Comparison of ENCODE assay signal across 8 cellular contexts in genomic region chr2:64645014-64645418, GRCh38. TPM values are rescaled to one million over a fixed set of nuclear protein-coding genes. Genes with fewer than 3 reads are reported as not detected.
A peak's percentile ranks its signal among the peaks of the same experiment; 100 is the strongest.
DNase-seq lines count a peak whose midpoint lies in the region; ATAC-seq and TF ChIP-seq lines count a peak whose summit lies in the region.

No MANE protein-coding gene starts in this region.

- intact Hi-C loops in CD4-positive, alpha-beta T cell (cut with DNase I, micrococcal nuclease) = loop anchor here (5.0 kb wide), 3 partner anchors 37 to 123 kb away; partner anchors contain the start of gene AFTPH (in 2 of the 2)
- intact Hi-C loops in Right ventricle myocardium superior (cut with DNase I) = loop anchor here (2.0 to 5.0 kb wide), 2 partner anchors 38 to 220 kb away; no protein-coding TSS in a partner anchor

- H3K27me3 ChIP-seq in CD4-positive, alpha-beta T cell (ENCODE audit: control insufficient read depth, insufficient read depth, low read length) = no peaks in the 10 kb centered on the region
- H3K27me3 ChIP-seq in parathyroid adenoma (ENCODE audit: control insufficient read depth, insufficient read depth, low read length) = no peaks in the 10 kb centered on the region

- peaks cover 42% of the 10 kb centered on the region for H3K79me2 ChIP-seq in parathyroid adenoma

- H3K9ac ChIP-seq in parathyroid adenoma = no peak overlapping the region

- peak; percentile 47 for ATAC-seq in CD4-positive, alpha-beta T cell (ENCODE audit: poor library complexity)
- ATAC-seq in Right ventricle myocardium superior (ENCODE audit: poor library complexity) (peak; percentile 86), GM21367 (IDR thresholded peaks at IDR 0.05; ENCODE audit: unreplicated experiment) (no peak)

- H3K27ac Mint-ChIP-seq in CD4-positive, alpha-beta T cell = peak overlapping the region; percentile 73
- H3K27ac Mint-ChIP-seq in activated naive CD4-positive, alpha-beta T cell treated with anti-CD3 and anti-CD28 coated beads, Interleukin-2, amount 10 ng/mL, durations not matched to agents 7 days and 5 days = peak overlapping the region; percentile 92

- H3K36me3 Mint-ChIP-seq in CD4-positive, alpha-beta T cell (ENCODE audit: low read depth) = peaks cover 4% of the 10 kb centered on the region
- H3K36me3 Mint-ChIP-seq in activated naive CD4-positive, alpha-beta T cell treated with anti-CD3 and anti-CD28 coated beads, Interleukin-2, amount 10 ng/mL, durations not matched to agents 7 days and 5 days = peaks cover 7% of the 10 kb centered on the region

- DNase-seq in CD4-positive, alpha-beta T cell = peak in 1 of 10 experiments; percentile 20
- DNase-seq in NCI-H510A (lab: John Stamatoyannopoulos, UW) (peak; percentile 63), Right ventricle myocardium superior (peak; percentile 65)
- DNase-seq in activated naive CD4-positive, alpha-beta T cell treated with anti-CD3 and anti-CD28 coated beads, Interleukin-2, amount 10 ng/mL, durations not matched to agents 7 days and 5 days = peak; percentile 51
- DNase-seq in activated CD8-positive, alpha-beta memory T cell treated with anti-CD3 and anti-CD28 coated beads, Interleukin-2, amount 50 U/mL, for 4 hours = no peak

- POLR2A ChIA-PET in CD4-positive, alpha-beta T cell (lab: Charles Lee) = interaction anchor here (0.7 to 4.7 kb wide), 13 partner anchors 9 to 317 kb away, joined by 3 to 55 read pairs (median 4); partner anchors contain the start of gene SERTAD2
- POLR2A ChIA-PET in HEK293 (lab: Yijun Ruan, JAX) = interaction anchor here (1.4 to 4.3 kb wide), 3 partner anchors 8 to 121 kb away, joined by 6 to 32 read pairs (median 8); partner anchors contain the start of genes AFTPH and SERTAD2

- H3K36me3 ChIP-seq in HEK293 (ENCODE audit: control insufficient read depth in 2 of 2, insufficient read depth in 1 of 2, low read length in 2 of 2) (no peaks in the 10 kb centered on the region), parathyroid adenoma (ENCODE audit: control insufficient read depth, insufficient read depth, low read length) (no peaks in the 10 kb centered on the region)

- no peaks in the 10 kb centered on the region for H3K9me3 Mint-ChIP-seq in CD4-positive, alpha-beta T cell
- H3K9me3 Mint-ChIP-seq in activated naive CD4-positive, alpha-beta T cell treated with anti-CD3 and anti-CD28 coated beads, Interleukin-2, amount 10 ng/mL, durations not matched to agents 7 days and 5 days = no peaks in the 10 kb centered on the region

- H3K27ac ChIP-seq in CD4-positive, alpha-beta T cell (ENCODE audit: low read depth, low read length) = peak overlapping the region; percentile 24
- H3K27ac ChIP-seq in HEK293 (ENCODE audit: extremely low read depth, low read depth, low read length) (peak overlapping the region; percentile 86), parathyroid adenoma (peak overlapping the region; percentile 92)

- H3K4me3 Mint-ChIP-seq in CD4-positive, alpha-beta T cell = peak overlapping the region; percentile 90
- peak overlapping the region; percentile 77 for H3K4me3 Mint-ChIP-seq in activated naive CD4-positive, alpha-beta T cell treated with anti-CD3 and anti-CD28 coated beads, Interleukin-2, amount 10 ng/mL, durations not matched to agents 7 days and 5 days

- no peaks in the 10 kb centered on the region for H3K27me3 Mint-ChIP-seq in CD4-positive, alpha-beta T cell
- no peaks in the 10 kb centered on the region for H3K27me3 Mint-ChIP-seq in activated naive CD4-positive, alpha-beta T cell treated with anti-CD3 and anti-CD28 coated beads, Interleukin-2, amount 10 ng/mL, durations not matched to agents 7 days and 5 days

- no peak for TF ChIP-seq CTCF in CD4-positive, alpha-beta T cell (IDR thresholded peaks at IDR 0.05)
- TF ChIP-seq CTCF in HEK293 (tag by site-specific recombination; IDR thresholded peaks at IDR 0.05) (no peak), parathyroid adenoma (IDR thresholded peaks at IDR 0.05) (no peak)

- CTCF ChIA-PET in CD4-positive, alpha-beta T cell (lab: Charles Lee) = interaction anchor here (1.7 to 3.4 kb wide), 6 partner anchors 12 to 223 kb away, joined by 5 to 49 read pairs (median 14); partner anchors contain the start of gene SERTAD2
- CTCF ChIA-PET in HEK293 (lab: Yijun Ruan, JAX) = interaction anchor here (0.6 to 4.2 kb wide), 20 partner anchors 7 to 315 kb away, joined by 3 to 24 read pairs (median 6); partner anchors contain the start of gene SERTAD2
- CTCF ChIA-PET in activated naive CD4-positive, alpha-beta T cell treated with anti-CD3 and anti-CD28 coated beads, Interleukin-2, amount 10 ng/mL, durations not matched to agents 7 days and 5 days (lab: Charles Lee) = interaction anchor here (0.6 to 4.7 kb wide), 13 partner anchors 10 to 344 kb away, joined by 3 to 36 read pairs (median 10); partner anchors contain the start of genes AFTPH, SERTAD2 and SLC1A4

- no peaks in the 10 kb centered on the region for H3K9me3 ChIP-seq in CD4-positive, alpha-beta T cell (ENCODE audit: control insufficient read depth, low read length)
- H3K9me3 ChIP-seq in HEK293 (ENCODE audit: control insufficient read depth, insufficient read depth, low read depth, low read length) (no peaks in the 10 kb centered on the region), parathyroid adenoma (ENCODE audit: control insufficient read depth, low read length) (no peaks in the 10 kb centered on the region)

- peak overlapping the region; percentile 33 for H3K4me3 ChIP-seq in HEK293 (ENCODE audit: low read depth, low read length)
- H3K4me3 ChIP-seq in parathyroid adenoma (ENCODE audit: low read depth, low read length) = peak overlapping the region; percentile 74

- H3K4me1 Mint-ChIP-seq in CD4-positive, alpha-beta T cell (ENCODE audit: low read depth) = peaks cover 93% of the 10 kb centered on the region
- peaks cover 73% of the 10 kb centered on the region for H3K4me1 Mint-ChIP-seq in activated naive CD4-positive, alpha-beta T cell treated with anti-CD3 and anti-CD28 coated beads, Interleukin-2, amount 10 ng/mL, durations not matched to agents 7 days and 5 days

- H3K4me1 ChIP-seq in HEK293 (ENCODE audit: control insufficient read depth, insufficient read depth, low read length) (peaks cover 36% of the 10 kb centered on the region), parathyroid adenoma (peaks cover 35% of the 10 kb centered on the region)

- H3K4me2 ChIP-seq in parathyroid adenoma (ENCODE audit: low read length) = peak overlapping the region; percentile 99

- peak overlapping the region; percentile 92 for H2AFZ ChIP-seq in parathyroid adenoma

TF ChIP-seq in HEK293, 187 proteins besides CTCF, POLR2A, EP300 and RAD21 (continues in another document):
- 0 out of 2 replicates have a peak, but pooled peaks have one; percentile 30 for TF ChIP-seq KLF16 (tag by site-specific recombination; IDR thresholded peaks at IDR 0.05)
- TF ChIP-seq ZNF843 (tag by site-specific recombination; IDR thresholded peaks at IDR 0.05) = no peak
- no peak for TF ChIP-seq ZNF148 (tag by site-specific recombination; IDR thresholded peaks at IDR 0.05; ENCODE audit: borderline replicate concordance)
- TF ChIP-seq FEZF1 (tag by site-specific recombination; IDR thresholded peaks at IDR 0.05) = peak; percentile 27; the same call in 1 of the 2 replicates
- peak; percentile 57 for TF ChIP-seq OSR2 (tag by site-specific recombination; IDR thresholded peaks at IDR 0.05)
- TF ChIP-seq EGR2 (tag by site-specific recombination; IDR thresholded peaks at IDR 0.05; ENCODE audit: low read depth) = peak; percentile 23; the same call in 1 of the 2 replicates
- no peak for TF ChIP-seq ZNF311 (tag by site-specific recombination; IDR thresholded peaks at IDR 0.05; ENCODE audit: borderline replicate concordance)
- TF ChIP-seq ZSCAN5A (tag by site-specific recombination; IDR thresholded peaks at IDR 0.05) = no peak
- no peak for TF ChIP-seq ZBTB48 (tag by site-specific recombination; IDR thresholded peaks at IDR 0.05)

RNA-seq across cellular contexts. Expression of gene SERTAD2, which starts 8.7 kb away (rescaled TPM):
- 10 to 100 TPM; 50.5 to 54.1 TPM for total RNA-seq in CD4-positive, alpha-beta T cell
- total RNA-seq in Right ventricle myocardium superior = 12.8 TPM

Comparison
In these comparisons a context has a peak if more than half of its experiments do, and no peak if none do; other contexts are left out.
1. H3K27ac ChIP-seq: peak in every context shown above with its lines; median percentile 92 in parathyroid adenoma; 86 in HEK293; 24 in CD4-positive, alpha-beta T cell.